1 cellular context compared by ENCODE assay signal in the genomic region with DNA sequence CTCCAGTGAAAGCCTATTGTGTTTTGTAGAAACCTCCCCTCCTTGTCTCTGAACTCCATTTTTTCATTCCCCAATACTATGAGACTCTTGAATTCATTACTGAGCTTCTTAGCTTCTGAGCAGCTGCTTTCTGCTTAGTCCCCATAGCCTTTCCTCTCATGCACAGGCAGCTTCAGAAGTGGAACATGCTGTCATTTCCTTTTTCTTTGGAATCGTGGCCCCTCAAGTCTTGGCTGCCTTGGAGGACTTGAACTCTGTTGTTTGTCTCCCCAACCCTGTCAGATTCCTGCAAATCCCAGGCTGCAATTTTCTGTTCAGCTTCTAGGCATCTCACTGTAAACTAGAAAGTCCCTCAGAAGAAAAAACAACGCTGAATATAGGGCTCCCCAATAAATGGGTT.
TF ChIP-seq lines count a peak whose summit lies in the region.

No MANE protein-coding gene starts in this region.

TF ChIP-seq in GM12878, 131 proteins besides CTCF, POLR2A, EP300 and RAD21:
- TF ChIP-seq, protein P1, sequence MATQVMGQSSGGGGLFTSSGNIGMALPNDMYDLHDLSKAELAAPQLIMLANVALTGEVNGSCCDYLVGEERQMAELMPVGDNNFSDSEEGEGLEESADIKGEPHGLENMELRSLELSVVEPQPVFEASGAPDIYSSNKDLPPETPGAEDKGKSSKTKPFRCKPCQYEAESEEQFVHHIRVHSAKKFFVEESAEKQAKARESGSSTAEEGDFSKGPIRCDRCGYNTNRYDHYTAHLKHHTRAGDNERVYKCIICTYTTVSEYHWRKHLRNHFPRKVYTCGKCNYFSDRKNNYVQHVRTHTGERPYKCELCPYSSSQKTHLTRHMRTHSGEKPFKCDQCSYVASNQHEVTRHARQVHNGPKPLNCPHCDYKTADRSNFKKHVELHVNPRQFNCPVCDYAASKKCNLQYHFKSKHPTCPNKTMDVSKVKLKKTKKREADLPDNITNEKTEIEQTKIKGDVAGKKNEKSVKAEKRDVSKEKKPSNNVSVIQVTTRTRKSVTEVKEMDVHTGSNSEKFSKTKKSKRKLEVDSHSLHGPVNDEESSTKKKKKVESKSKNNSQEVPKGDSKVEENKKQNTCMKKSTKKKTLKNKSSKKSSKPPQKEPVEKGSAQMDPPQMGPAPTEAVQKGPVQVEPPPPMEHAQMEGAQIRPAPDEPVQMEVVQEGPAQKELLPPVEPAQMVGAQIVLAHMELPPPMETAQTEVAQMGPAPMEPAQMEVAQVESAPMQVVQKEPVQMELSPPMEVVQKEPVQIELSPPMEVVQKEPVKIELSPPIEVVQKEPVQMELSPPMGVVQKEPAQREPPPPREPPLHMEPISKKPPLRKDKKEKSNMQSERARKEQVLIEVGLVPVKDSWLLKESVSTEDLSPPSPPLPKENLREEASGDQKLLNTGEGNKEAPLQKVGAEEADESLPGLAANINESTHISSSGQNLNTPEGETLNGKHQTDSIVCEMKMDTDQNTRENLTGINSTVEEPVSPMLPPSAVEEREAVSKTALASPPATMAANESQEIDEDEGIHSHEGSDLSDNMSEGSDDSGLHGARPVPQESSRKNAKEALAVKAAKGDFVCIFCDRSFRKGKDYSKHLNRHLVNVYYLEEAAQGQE (IDR thresholded peaks at IDR 0.05; ENCODE audit: low read depth, low read length), result no peak
- no peak for TF ChIP-seq PML (IDR thresholded peaks at IDR 0.05; ENCODE audit: low read length)
- no peak for TF ChIP-seq FOS (IDR thresholded peaks at IDR 0.05; ENCODE audit: borderline replicate concordance, extremely low read depth, insufficient read length)
- TF ChIP-seq, protein P2, sequence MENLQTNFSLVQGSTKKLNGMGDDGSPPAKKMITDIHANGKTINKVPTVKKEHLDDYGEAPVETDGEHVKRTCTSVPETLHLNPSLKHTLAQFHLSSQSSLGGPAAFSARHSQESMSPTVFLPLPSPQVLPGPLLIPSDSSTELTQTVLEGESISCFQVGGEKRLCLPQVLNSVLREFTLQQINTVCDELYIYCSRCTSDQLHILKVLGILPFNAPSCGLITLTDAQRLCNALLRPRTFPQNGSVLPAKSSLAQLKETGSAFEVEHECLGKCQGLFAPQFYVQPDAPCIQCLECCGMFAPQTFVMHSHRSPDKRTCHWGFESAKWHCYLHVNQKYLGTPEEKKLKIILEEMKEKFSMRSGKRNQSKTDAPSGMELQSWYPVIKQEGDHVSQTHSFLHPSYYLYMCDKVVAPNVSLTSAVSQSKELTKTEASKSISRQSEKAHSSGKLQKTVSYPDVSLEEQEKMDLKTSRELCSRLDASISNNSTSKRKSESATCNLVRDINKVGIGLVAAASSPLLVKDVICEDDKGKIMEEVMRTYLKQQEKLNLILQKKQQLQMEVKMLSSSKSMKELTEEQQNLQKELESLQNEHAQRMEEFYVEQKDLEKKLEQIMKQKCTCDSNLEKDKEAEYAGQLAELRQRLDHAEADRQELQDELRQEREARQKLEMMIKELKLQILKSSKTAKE (IDR thresholded peaks at IDR 0.05; ENCODE audit: low read depth, poor library complexity, severe bottlenecking), result no peak
- TF ChIP-seq, protein P3, sequence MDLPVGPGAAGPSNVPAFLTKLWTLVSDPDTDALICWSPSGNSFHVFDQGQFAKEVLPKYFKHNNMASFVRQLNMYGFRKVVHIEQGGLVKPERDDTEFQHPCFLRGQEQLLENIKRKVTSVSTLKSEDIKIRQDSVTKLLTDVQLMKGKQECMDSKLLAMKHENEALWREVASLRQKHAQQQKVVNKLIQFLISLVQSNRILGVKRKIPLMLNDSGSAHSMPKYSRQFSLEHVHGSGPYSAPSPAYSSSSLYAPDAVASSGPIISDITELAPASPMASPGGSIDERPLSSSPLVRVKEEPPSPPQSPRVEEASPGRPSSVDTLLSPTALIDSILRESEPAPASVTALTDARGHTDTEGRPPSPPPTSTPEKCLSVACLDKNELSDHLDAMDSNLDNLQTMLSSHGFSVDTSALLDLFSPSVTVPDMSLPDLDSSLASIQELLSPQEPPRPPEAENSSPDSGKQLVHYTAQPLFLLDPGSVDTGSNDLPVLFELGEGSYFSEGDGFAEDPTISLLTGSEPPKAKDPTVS (IDR thresholded peaks at IDR 0.05; ENCODE audit: low read depth, low read length), result no peak
- no peak for TF ChIP-seq TARDBP (IDR thresholded peaks at IDR 0.05; ENCODE audit: borderline replicate concordance)
- no peak for TF ChIP-seq CHD1 (IDR thresholded peaks at IDR 0.05; ENCODE audit: low read depth, low read length)
- no peak for TF ChIP-seq ZNF622 (IDR thresholded peaks at IDR 0.05)
- no peak for TF ChIP-seq CHD4 (IDR thresholded peaks at IDR 0.05)
- no peak for TF ChIP-seq NR2F1 (conservative IDR thresholded peaks at IDR 0.05)
- no peak for TF ChIP-seq FOXM1 (IDR thresholded peaks at IDR 0.05; ENCODE audit: low read depth, low read length)
- no peak for TF ChIP-seq PAX8 (IDR thresholded peaks at IDR 0.05)
- TF ChIP-seq MYB (IDR thresholded peaks at IDR 0.05; ENCODE audit: borderline replicate concordance, low read depth, low read length), result no peak
- TF ChIP-seq, protein P4, sequence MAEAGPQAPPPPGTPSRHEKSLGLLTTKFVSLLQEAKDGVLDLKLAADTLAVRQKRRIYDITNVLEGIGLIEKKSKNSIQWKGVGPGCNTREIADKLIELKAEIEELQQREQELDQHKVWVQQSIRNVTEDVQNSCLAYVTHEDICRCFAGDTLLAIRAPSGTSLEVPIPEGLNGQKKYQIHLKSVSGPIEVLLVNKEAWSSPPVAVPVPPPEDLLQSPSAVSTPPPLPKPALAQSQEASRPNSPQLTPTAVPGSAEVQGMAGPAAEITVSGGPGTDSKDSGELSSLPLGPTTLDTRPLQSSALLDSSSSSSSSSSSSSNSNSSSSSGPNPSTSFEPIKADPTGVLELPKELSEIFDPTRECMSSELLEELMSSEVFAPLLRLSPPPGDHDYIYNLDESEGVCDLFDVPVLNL (IDR thresholded peaks at IDR 0.05; ENCODE audit: low read depth, low read length), result no peak
- no peak for TF ChIP-seq NFIC (IDR thresholded peaks at IDR 0.05; ENCODE audit: low read depth, low read length)
- TF ChIP-seq ZBED1 (IDR thresholded peaks at IDR 0.05; ENCODE audit: borderline replicate concordance), result no peak
- TF ChIP-seq MEF2A (IDR thresholded peaks at IDR 0.05; ENCODE audit: insufficient read depth, low read depth, low read length), result no peak
- TF ChIP-seq RFX5 (IDR thresholded peaks at IDR 0.05; ENCODE audit: low read depth, low read length), result no peak
- TF ChIP-seq, protein P5, sequence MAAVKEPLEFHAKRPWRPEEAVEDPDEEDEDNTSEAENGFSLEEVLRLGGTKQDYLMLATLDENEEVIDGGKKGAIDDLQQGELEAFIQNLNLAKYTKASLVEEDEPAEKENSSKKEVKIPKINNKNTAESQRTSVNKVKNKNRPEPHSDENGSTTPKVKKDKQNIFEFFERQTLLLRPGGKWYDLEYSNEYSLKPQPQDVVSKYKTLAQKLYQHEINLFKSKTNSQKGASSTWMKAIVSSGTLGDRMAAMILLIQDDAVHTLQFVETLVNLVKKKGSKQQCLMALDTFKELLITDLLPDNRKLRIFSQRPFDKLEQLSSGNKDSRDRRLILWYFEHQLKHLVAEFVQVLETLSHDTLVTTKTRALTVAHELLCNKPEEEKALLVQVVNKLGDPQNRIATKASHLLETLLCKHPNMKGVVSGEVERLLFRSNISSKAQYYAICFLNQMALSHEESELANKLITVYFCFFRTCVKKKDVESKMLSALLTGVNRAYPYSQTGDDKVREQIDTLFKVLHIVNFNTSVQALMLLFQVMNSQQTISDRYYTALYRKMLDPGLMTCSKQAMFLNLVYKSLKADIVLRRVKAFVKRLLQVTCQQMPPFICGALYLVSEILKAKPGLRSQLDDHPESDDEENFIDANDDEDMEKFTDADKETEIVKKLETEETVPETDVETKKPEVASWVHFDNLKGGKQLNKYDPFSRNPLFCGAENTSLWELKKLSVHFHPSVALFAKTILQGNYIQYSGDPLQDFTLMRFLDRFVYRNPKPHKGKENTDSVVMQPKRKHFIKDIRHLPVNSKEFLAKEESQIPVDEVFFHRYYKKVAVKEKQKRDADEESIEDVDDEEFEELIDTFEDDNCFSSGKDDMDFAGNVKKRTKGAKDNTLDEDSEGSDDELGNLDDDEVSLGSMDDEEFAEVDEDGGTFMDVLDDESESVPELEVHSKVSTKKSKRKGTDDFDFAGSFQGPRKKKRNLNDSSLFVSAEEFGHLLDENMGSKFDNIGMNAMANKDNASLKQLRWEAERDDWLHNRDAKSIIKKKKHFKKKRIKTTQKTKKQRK (IDR thresholded peaks at IDR 0.05; ENCODE audit: low read depth, low read length), result no peak
- no peak for TF ChIP-seq ZSCAN29 (IDR thresholded peaks at IDR 0.05)
TF ChIP-seq in GM12878: peak in this region for 0.
